In the genomic region with DNA sequence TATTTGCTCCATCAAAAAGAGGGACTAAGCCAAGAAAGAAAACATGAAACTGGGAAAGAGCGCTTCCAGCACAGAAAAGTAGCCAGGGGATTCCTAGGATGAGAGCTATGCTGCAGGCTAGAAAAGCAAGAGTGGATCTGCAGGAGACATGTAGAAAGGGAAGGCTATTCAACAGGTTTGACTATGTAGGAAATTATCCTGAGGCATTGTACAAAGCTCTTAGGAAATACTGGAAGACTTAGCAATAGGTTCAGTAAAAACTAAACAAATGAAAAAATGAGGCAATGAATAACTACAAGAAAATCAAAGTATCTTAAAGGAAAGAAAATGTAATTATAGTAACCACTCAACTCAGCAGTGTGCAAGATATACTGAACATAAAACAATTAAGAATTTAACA, we compare ENCODE assay signal across 25 cellular contexts.
DNase-seq lines count a peak whose midpoint lies in the region; ATAC-seq and TF ChIP-seq lines count a peak whose summit lies in the region.
"Had no signal": no experiment of that assay in that cellular context is flagged by ENCODE, and none has a peak within 500 bp of the region (broad histone marks: within the 10 kb centered on the region; RNA-seq: fewer than 3 reads in every experiment).

No MANE protein-coding gene starts in this region.

- no peak overlapping the region for H3K14ac ChIP-seq in trophoblast cell (ENCODE audit: low read length)

- H4K91ac ChIP-seq in trophoblast cell (ENCODE audit: low read depth, low read length): no peak overlapping the region

- H3K23ac ChIP-seq in trophoblast cell (ENCODE audit: low read length): no peak overlapping the region
- no peak overlapping the region for H3K23ac ChIP-seq in mesendoderm (ENCODE audit: low read length)

- no peak for TF ChIP-seq POLR2A in transverse colon (IDR thresholded peaks at IDR 0.05)

- H3K4ac ChIP-seq in trophoblast cell (ENCODE audit: low read depth, low read length): no peak overlapping the region
- H3K4ac ChIP-seq in mesendoderm (ENCODE audit: low read depth, low read length): no peak overlapping the region

- peaks cover 0 to 6% of the 10 kb centered on the region in 2 donors for H3K9me3 Mint-ChIP-seq in stimulated activated naive CD8-positive, alpha-beta T cell treated with anti-CD3 and anti-CD28 coated beads, Interleukin-15, amount 100 ng/mL, for 72 hours
- H3K9me3 Mint-ChIP-seq: CD8-positive, alpha-beta memory T cell had no signal

- H3K9ac ChIP-seq in trophoblast cell (ENCODE audit: low read length) (no peak overlapping the region), mesendoderm (ENCODE audit: low read length) (no peak overlapping the region)
- H3K9ac ChIP-seq: BLaER1 had no signal

- ATAC-seq in stimulated activated naive CD8-positive, alpha-beta T cell treated with anti-CD3 and anti-CD28 coated beads, Interleukin-15, amount 100 ng/mL, for 72 hours: no peak

- H3K4me2 ChIP-seq in trophoblast cell (ENCODE audit: low read length): no peak overlapping the region
- no peak overlapping the region for H3K4me2 ChIP-seq in mesendoderm (ENCODE audit: low read length)
- H3K4me2 ChIP-seq: BLaER1 had no signal

- H2AK5ac ChIP-seq in trophoblast cell (ENCODE audit: low read length) (no peak overlapping the region), mesendoderm (ENCODE audit: low read length) (no peak overlapping the region)

- H2BK120ac ChIP-seq in trophoblast cell (ENCODE audit: insufficient read depth, low read length, poor library complexity) (no peak overlapping the region), mesendoderm (ENCODE audit: low read depth, low read length) (no peak overlapping the region)

- H4K8ac ChIP-seq in trophoblast cell (ENCODE audit: low read depth, low read length) (no peak overlapping the region), mesendoderm (ENCODE audit: low read depth, low read length) (no peak overlapping the region)

- POLR2A ChIA-PET in HEK293 (lab: Yijun Ruan, JAX): no interaction called here

- H2BK5ac ChIP-seq in trophoblast cell (ENCODE audit: low read depth, low read length, poor library complexity): no peak overlapping the region
- no peak overlapping the region for H2BK5ac ChIP-seq in mesendoderm (ENCODE audit: low read length)

- H2BK15ac ChIP-seq in mesendoderm (replicated peaks; ENCODE audit: low read depth): no peak overlapping the region

- peak overlapping the region in 1 of 2 donors; percentile 44 for H3K27ac Mint-ChIP-seq in stimulated activated naive CD8-positive, alpha-beta T cell treated with anti-CD3 and anti-CD28 coated beads, Interleukin-15, amount 100 ng/mL, for 72 hours
- H3K27ac Mint-ChIP-seq: CD14-positive monocyte; CD4-positive, alpha-beta memory T cell; CD4-positive, CD25-positive, alpha-beta regulatory T cell; CD8-positive, alpha-beta memory T cell had no signal

- no peaks in the 10 kb centered on the region for H3K4me1 Mint-ChIP-seq in stimulated activated naive CD8-positive, alpha-beta T cell treated with anti-CD3 and anti-CD28 coated beads, Interleukin-15, amount 100 ng/mL, for 72 hours

- H3K79me1 ChIP-seq in trophoblast cell (ENCODE audit: low read length) (no peaks in the 10 kb centered on the region), mesendoderm (ENCODE audit: low read length) (no peaks in the 10 kb centered on the region)

- H3K27ac ChIP-seq in HEK293 (ENCODE audit: extremely low read depth, low read depth, low read length): no peak overlapping the region
- peak overlapping the region; percentile 31 for H3K27ac ChIP-seq in trophoblast cell (ENCODE audit: low read depth, low read length)
- no peak overlapping the region for H3K27ac ChIP-seq in transverse colon
- no peak overlapping the region for H3K27ac ChIP-seq in mesendoderm (ENCODE audit: low read depth, low read length)
- H3K27ac ChIP-seq: BLaER1 had no signal

- no peak overlapping the region for H4K5ac ChIP-seq in mesendoderm (ENCODE audit: low read length)

- H3K9me3 ChIP-seq in HEK293 (ENCODE audit: control insufficient read depth, insufficient read depth, low read depth, low read length) (no peaks in the 10 kb centered on the region), trophoblast cell (ENCODE audit: insufficient read depth, low read depth, low read length) (no peaks in the 10 kb centered on the region), transverse colon (no peaks in the 10 kb centered on the region)
- H3K9me3 ChIP-seq: BE2C, BLaER1 had no signal

- H3K56ac ChIP-seq in mesendoderm (ENCODE audit: low read length): no peak overlapping the region

- H3K4me1 ChIP-seq in HEK293 (ENCODE audit: control insufficient read depth, insufficient read depth, low read length) (no peaks in the 10 kb centered on the region), trophoblast cell (ENCODE audit: control insufficient read depth in 1 of 2, insufficient read depth in 2 of 2, low read length in 2 of 2) (no peaks in the 10 kb centered on the region), transverse colon (peaks cover 0 to 9% (median 0%) of the 10 kb centered on the region in 4 donors), mesendoderm (ENCODE audit: control insufficient read depth, low read depth, low read length) (no peaks in the 10 kb centered on the region)
- H3K4me1 ChIP-seq: BE2C had no signal

- CTCF ChIA-PET in HEK293 (lab: Yijun Ruan, JAX): no interaction called here

- no peak overlapping the region for H3K4me3 Mint-ChIP-seq in stimulated activated naive CD8-positive, alpha-beta T cell treated with anti-CD3 and anti-CD28 coated beads, Interleukin-15, amount 100 ng/mL, for 72 hours
- H3K4me3 Mint-ChIP-seq: CD14-positive monocyte; CD4-positive, alpha-beta memory T cell; CD4-positive, CD25-positive, alpha-beta regulatory T cell; CD8-positive, alpha-beta memory T cell had no signal

- H2BK12ac ChIP-seq in trophoblast cell (ENCODE audit: low read length): no peak overlapping the region

- TF ChIP-seq CTCF in HEK293 (tag by site-specific recombination; IDR thresholded peaks at IDR 0.05): no peak
- TF ChIP-seq CTCF in epithelial cell of esophagus (IDR thresholded peaks at IDR 0.05; ENCODE audit: insufficient read depth, low read depth, low read length, missing control alignments): no peak
- TF ChIP-seq CTCF in transverse colon (IDR thresholded peaks at IDR 0.05): no peak

- WGBS in trophoblast cell (ENCODE audit: extremely low coverage, insufficient coverage, insufficient read length): no CpG with 5 or more reads among the region's 1 CpG
- WGBS in transverse colon (ENCODE audit: low coverage in 1 of 2), 2 donors: 92 to 100% methylated on average over 1 of the region's 1 CpG
- no CpG with 5 or more reads among the region's 1 CpG for WGBS in mesendoderm (ENCODE audit: extremely low coverage, insufficient coverage, low lambda C conversion rate)

- H3K36me3 ChIP-seq in HEK293 (ENCODE audit: control insufficient read depth in 2 of 2, insufficient read depth in 1 of 2, low read length in 2 of 2) (no peaks in the 10 kb centered on the region), trophoblast cell (ENCODE audit: control insufficient read depth in 1 of 2, insufficient read depth in 2 of 2, low read length in 2 of 2) (no peaks in the 10 kb centered on the region), transverse colon (no peaks in the 10 kb centered on the region), mesendoderm (ENCODE audit: control insufficient read depth, insufficient read depth, low read length) (no peaks in the 10 kb centered on the region)
- H3K36me3 ChIP-seq: BE2C, BLaER1 had no signal

- in situ Hi-C loops in transverse colon (cut with MboI; ENCODE audit: low pct_ligation_motif_present in 1 of 4, low pct_unique_long_range_greater_than_20kb in 1 of 4, low sequenced_read_pairs in 3 of 4): no loop called here

- H3K27me3 ChIP-seq in trophoblast cell (ENCODE audit: insufficient read depth, low read length) (no peaks in the 10 kb centered on the region), transverse colon (no peaks in the 10 kb centered on the region), mesendoderm (ENCODE audit: insufficient read depth, low read length, poor library complexity) (no peaks in the 10 kb centered on the region)
- H3K27me3 ChIP-seq: BE2C, BLaER1 had no signal

- no peak overlapping the region for H4K12ac ChIP-seq in trophoblast cell (ENCODE audit: low read depth, low read length)

- H3K18ac ChIP-seq in trophoblast cell (ENCODE audit: low read length) (no peak overlapping the region), mesendoderm (ENCODE audit: low read length) (no peak overlapping the region)

- intact Hi-C loops in transverse colon (cut with DNase I; ENCODE audit: low total_unique reads): no loop called here

- H3K27me3 Mint-ChIP-seq in stimulated activated naive CD8-positive, alpha-beta T cell treated with anti-CD3 and anti-CD28 coated beads, Interleukin-15, amount 100 ng/mL, for 72 hours: no peaks in the 10 kb centered on the region
- H3K27me3 Mint-ChIP-seq: CD4-positive, alpha-beta memory T cell; CD4-positive, CD25-positive, alpha-beta regulatory T cell had no signal

- DNase-seq in ELF-1 (ENCODE audit: low read depth, low spot score) (peak; percentile 10), epithelial cell of esophagus (ENCODE audit: low read depth) (peak; percentile 75), trophoblast cell (peak; percentile 47 to 85), transverse colon (no peak), mesendoderm (no peak)
- no peak for DNase-seq in activated CD4-positive, alpha-beta T cell treated with anti-CD3 and anti-CD28 coated beads, Interleukin-2, amount 50 U/mL, for 48 hours
- no peak for DNase-seq in stimulated activated naive CD8-positive, alpha-beta T cell treated with anti-CD3 and anti-CD28 coated beads, Interleukin-15, amount 100 ng/mL, for 72 hours
- DNase-seq: 8988T; ACHN; BE2C; C1 segment of cervical spinal cord; CD4-positive, alpha-beta memory T cell; CD4-positive, CD25-positive, alpha-beta regulatory T cell; CD8-positive, alpha-beta memory T cell; COR-L47; DMS 273 treated with DMSO at 0.1 percent for 48 hours; DMS153; DMS53; DMS79; DND-41; EL; GF-D8 had no signal

- H3K4me3 ChIP-seq in HEK293 (ENCODE audit: low read depth, low read length): no peak overlapping the region
- no peak overlapping the region for H3K4me3 ChIP-seq in epithelial cell of esophagus (ENCODE audit: low read length)
- H3K4me3 ChIP-seq in trophoblast cell (ENCODE audit: low read depth, low read length): no peak overlapping the region
- H3K4me3 ChIP-seq in transverse colon: no peak overlapping the region
- no peak overlapping the region for H3K4me3 ChIP-seq in mesendoderm (ENCODE audit: low read length)
- H3K4me3 ChIP-seq: BLaER1 had no signal

- no peak overlapping the region for H2AFZ ChIP-seq in trophoblast cell (ENCODE audit: insufficient read depth, low read length, poor library complexity)

- TF ChIP-seq EP300 in transverse colon (IDR thresholded peaks at IDR 0.05; ENCODE audit: low read depth): no peak

- H3K79me2 ChIP-seq in trophoblast cell (ENCODE audit: control insufficient read depth, insufficient read depth, low read length, poor library complexity): no peaks in the 10 kb centered on the region
- no peaks in the 10 kb centered on the region for H3K79me2 ChIP-seq in mesendoderm (ENCODE audit: control insufficient read depth, insufficient read depth, low read length)

TF ChIP-seq in HEK293, 187 proteins besides CTCF, POLR2A, EP300 and RAD21 (continues in another document):
- no peak for TF ChIP-seq KLF1 (tag by site-specific recombination; IDR thresholded peaks at IDR 0.05)
- TF ChIP-seq SCRT2 (tag by site-specific recombination; IDR thresholded peaks at IDR 0.05): peak; percentile 75
- no peak for TF ChIP-seq FEZF1 (tag by site-specific recombination; IDR thresholded peaks at IDR 0.05)

Comparison
In these comparisons a context has a peak if more than half of its experiments do, and no peak if none do; other contexts are left out.
1. DNase-seq: peak in ELF-1 (single experiment), epithelial cell of esophagus (single experiment) and trophoblast cell (2 of 2); none in activated CD4-positive, alpha-beta T cell treated with anti-CD3 and anti-CD28 coated beads, Interleukin-2, amount 50 U/mL, for 48 hours (0 of 2), stimulated activated naive CD8-positive, alpha-beta T cell treated with anti-CD3 and anti-CD28 coated beads, Interleukin-15, amount 100 ng/mL, for 72 hours (0 of 2), transverse colon (single experiment) and mesendoderm (single experiment).